13 cellular contexts compared by ENCODE assay signal in the genomic region with DNA sequence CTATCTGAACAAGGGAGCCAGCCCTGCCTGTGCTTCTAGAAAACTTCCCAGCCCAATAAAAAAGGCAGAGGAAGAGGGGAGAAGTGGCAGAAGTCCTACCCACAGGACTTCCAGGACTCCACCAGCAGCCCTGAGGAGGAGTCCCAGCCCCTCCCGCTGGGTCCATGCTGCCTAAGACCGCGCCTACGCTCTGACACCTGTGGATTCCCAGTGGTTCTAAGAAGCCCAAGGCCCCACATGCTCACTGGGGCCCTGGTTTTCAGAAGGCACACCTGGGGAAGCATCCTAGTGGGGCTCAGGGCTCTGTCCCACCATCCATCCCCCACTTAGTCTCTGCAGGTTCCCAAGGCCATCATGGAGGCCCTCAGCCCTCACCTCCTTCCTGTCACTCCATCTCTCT. TPM values are rescaled to one million over a fixed set of nuclear protein-coding genes. Genes with fewer than 3 reads are reported as not detected.
A peak's percentile ranks its signal among the peaks of the same experiment; 100 is the strongest.
DNase-seq lines count a peak whose midpoint lies in the region; ATAC-seq and TF ChIP-seq lines count a peak whose summit lies in the region.
"Had no signal": no experiment of that assay in that cellular context is flagged by ENCODE, and none has a peak within 500 bp of the region (broad histone marks: within the 10 kb centered on the region; RNA-seq: fewer than 3 reads in every experiment).

No MANE protein-coding gene starts in this region.

- H3K4me3 Mint-ChIP-seq in naive thymus-derived CD4-positive, alpha-beta T cell: peak overlapping the region in 9 of 10 donors; percentile 44 to 83 (median 70)
- no peak overlapping the region for H3K4me3 Mint-ChIP-seq in activated CD8-positive, alpha-beta memory T cell treated with anti-CD3 and anti-CD28 coated beads, Interleukin-2, amount 10 ng/mL, durations not matched to agents 7 days and 5 days
- H3K4me3 Mint-ChIP-seq: activated naive CD4-positive, alpha-beta T cell treated with anti-CD3 and anti-CD28 coated beads for 36 hours had no signal

- ATAC-seq in Right ventricle myocardium inferior: no peak
- ATAC-seq in naive thymus-derived CD4-positive, alpha-beta T cell: no peak
- no peak for ATAC-seq in HG03097 (IDR thresholded peaks at IDR 0.05; ENCODE audit: low FRiP score, unreplicated experiment)
- no peak for ATAC-seq in activated CD8-positive, alpha-beta memory T cell treated with anti-CD3 and anti-CD28 coated beads, Interleukin-2, amount 10 ng/mL, durations not matched to agents 7 days and 5 days

- no peak for DNase-seq in left ventricle myocardium inferior
- DNase-seq in Right ventricle myocardium inferior (ENCODE audit: missing footprints): no peak
- DNase-seq in breast epithelium (ENCODE audit: low spot score in 2 of 2): no peak
- DNase-seq in naive thymus-derived CD4-positive, alpha-beta T cell: no peak
- no peak for DNase-seq in vagina (ENCODE audit: extremely low spot score in 2 of 2)
- no peak for DNase-seq in GM19238 (ENCODE audit: insufficient read length, low spot score)
- DNase-seq in activated CD8-positive, alpha-beta memory T cell treated with anti-CD3 and anti-CD28 coated beads, Interleukin-2, amount 10 ng/mL, durations not matched to agents 7 days and 5 days: no peak
- DNase-seq: DMS153, NCI-H69, testis had no signal

- no peaks in the 10 kb centered on the region for H3K36me3 ChIP-seq in left ventricle myocardium inferior
- no peaks in the 10 kb centered on the region for H3K36me3 ChIP-seq in breast epithelium
- peaks cover 0 to 19% (median 0%) of the 10 kb centered on the region in 3 experiments for H3K36me3 ChIP-seq in naive thymus-derived CD4-positive, alpha-beta T cell (ENCODE audit: control insufficient read depth in 2 of 3, insufficient read depth in 3 of 3, low read length in 3 of 3)
- H3K36me3 ChIP-seq in vagina: no peaks in the 10 kb centered on the region

- H3K9me3 ChIP-seq in left ventricle myocardium inferior (replicated peaks) (no peaks in the 10 kb centered on the region), breast epithelium (no peaks in the 10 kb centered on the region), vagina (no peaks in the 10 kb centered on the region)
- H3K9me3 ChIP-seq in naive thymus-derived CD4-positive, alpha-beta T cell (ENCODE audit: control insufficient read depth in 2 of 3, low read length in 3 of 3): no peaks in the 10 kb centered on the region
- H3K9me3 ChIP-seq: mucosa of descending colon, testis had no signal

- CTCF ChIA-PET in naive thymus-derived CD4-positive, alpha-beta T cell (lab: Charles Lee): interaction anchor here (1.2 to 1.4 kb wide), 2 partner anchors 10 to 32 kb away, joined by 3 to 4 read pairs; no protein-coding TSS in a partner anchor
- CTCF ChIA-PET in activated CD8-positive, alpha-beta memory T cell treated with anti-CD3 and anti-CD28 coated beads, Interleukin-2, amount 10 ng/mL, durations not matched to agents 7 days and 5 days (lab: Charles Lee): interaction anchor here (1.1 kb wide), 2 partner anchors 34 to 35 kb away, joined by 3 read pairs; no protein-coding TSS in a partner anchor

- TF ChIP-seq CTCF in left ventricle myocardium inferior (IDR thresholded peaks at IDR 0.05; ENCODE audit: borderline replicate concordance) (no peak), breast epithelium (IDR thresholded peaks at IDR 0.05) (no peak), vagina (IDR thresholded peaks at IDR 0.05) (no peak)

- H3K27ac ChIP-seq in left ventricle myocardium inferior (replicated peaks) (peak overlapping the region; percentile 88), breast epithelium (peak overlapping the region; percentile 83 to 94), vagina (peak overlapping the region; percentile 43)
- peak overlapping the region; percentile 59 for H3K27ac ChIP-seq in naive thymus-derived CD4-positive, alpha-beta T cell (ENCODE audit: low read depth, low read length)

- H3K4me1 ChIP-seq in left ventricle myocardium inferior (peaks cover 100% of the 10 kb centered on the region), breast epithelium (peaks cover 35 to 65% of the 10 kb centered on the region in 2 donors), vagina (peaks cover 97% of the 10 kb centered on the region)
- peaks cover 0 to 73% of the 10 kb centered on the region in 2 donors for H3K4me1 ChIP-seq in naive thymus-derived CD4-positive, alpha-beta T cell (ENCODE audit: control insufficient read depth in 2 of 2, insufficient read depth in 2 of 2, low read length in 2 of 2)

- TF ChIP-seq POLR2A in breast epithelium (IDR thresholded peaks at IDR 0.05): no peak
- TF ChIP-seq POLR2A in vagina (IDR thresholded peaks at IDR 0.05): no peak

- H3K27ac Mint-ChIP-seq in naive thymus-derived CD4-positive, alpha-beta T cell: peak overlapping the region in 8 of 9 donors; percentile 88 to 99 (median 93)
- no peak overlapping the region for H3K27ac Mint-ChIP-seq in activated CD8-positive, alpha-beta memory T cell treated with anti-CD3 and anti-CD28 coated beads, Interleukin-2, amount 10 ng/mL, durations not matched to agents 7 days and 5 days

- H3K4me1 Mint-ChIP-seq in naive thymus-derived CD4-positive, alpha-beta T cell: peaks cover 25 to 97% (median 92%) of the 10 kb centered on the region in 7 donors
- H3K4me1 Mint-ChIP-seq in activated CD8-positive, alpha-beta memory T cell treated with anti-CD3 and anti-CD28 coated beads, Interleukin-2, amount 10 ng/mL, durations not matched to agents 7 days and 5 days: peaks cover 2% of the 10 kb centered on the region

- H3K9me3 Mint-ChIP-seq in naive thymus-derived CD4-positive, alpha-beta T cell: peaks cover 0 to 1% (median 0%) of the 10 kb centered on the region in 11 donors
- no peaks in the 10 kb centered on the region for H3K9me3 Mint-ChIP-seq in activated CD8-positive, alpha-beta memory T cell treated with anti-CD3 and anti-CD28 coated beads, Interleukin-2, amount 10 ng/mL, durations not matched to agents 7 days and 5 days (ENCODE audit: low read depth)
- H3K9me3 Mint-ChIP-seq: activated naive CD4-positive, alpha-beta T cell treated with anti-CD3 and anti-CD28 coated beads for 36 hours had no signal

- H3K4me3 ChIP-seq in left ventricle myocardium inferior: no peak overlapping the region
- H3K4me3 ChIP-seq in breast epithelium: peak overlapping the region in 1 of 3 donors; percentile 39
- H3K4me3 ChIP-seq in naive thymus-derived CD4-positive, alpha-beta T cell (ENCODE audit: low read length): no peak overlapping the region
- H3K4me3 ChIP-seq in vagina: no peak overlapping the region
- H3K4me3 ChIP-seq: mucosa of descending colon, testis had no signal

- POLR2A ChIA-PET in naive thymus-derived CD4-positive, alpha-beta T cell (lab: Charles Lee): interaction anchor here (1.0 to 3.0 kb wide), 2 partner anchors 14 to 18 kb away, joined by 3 to 21 read pairs; no protein-coding TSS in a partner anchor

- intact Hi-C loops in left ventricle myocardium inferior (cut with micrococcal nuclease): no loop called here
- intact Hi-C loops in Right ventricle myocardium inferior (cut with DNase I): no loop called here
- intact Hi-C loops in breast epithelium (cut with DNase I; ENCODE audit: low total_unique reads): no loop called here
- intact Hi-C loops in naive thymus-derived CD4-positive, alpha-beta T cell (cut with micrococcal nuclease): loop anchor here in 1 of 2 donors (2.0 kb wide), 1 partner anchor 18 kb away; no protein-coding TSS in a partner anchor
- intact Hi-C loops in vagina (cut with DNase I): no loop called here

- H3K27me3 ChIP-seq in left ventricle myocardium inferior (ENCODE audit: low read depth) (no peaks in the 10 kb centered on the region), breast epithelium (no peaks in the 10 kb centered on the region), vagina (no peaks in the 10 kb centered on the region)
- H3K27me3 ChIP-seq in naive thymus-derived CD4-positive, alpha-beta T cell (ENCODE audit: control insufficient read depth in 2 of 2, insufficient read depth in 2 of 2, low read length in 2 of 2): no peaks in the 10 kb centered on the region
- H3K27me3 ChIP-seq: testis had no signal

- H3K27me3 Mint-ChIP-seq in naive thymus-derived CD4-positive, alpha-beta T cell: no peaks in the 10 kb centered on the region
- H3K27me3 Mint-ChIP-seq in activated CD8-positive, alpha-beta memory T cell treated with anti-CD3 and anti-CD28 coated beads, Interleukin-2, amount 10 ng/mL, durations not matched to agents 7 days and 5 days: no peaks in the 10 kb centered on the region

- H3K36me3 Mint-ChIP-seq in naive thymus-derived CD4-positive, alpha-beta T cell: peaks cover 0 to 23% (median 0%) of the 10 kb centered on the region in 5 donors
- H3K36me3 Mint-ChIP-seq in activated CD8-positive, alpha-beta memory T cell treated with anti-CD3 and anti-CD28 coated beads, Interleukin-2, amount 10 ng/mL, durations not matched to agents 7 days and 5 days: no peaks in the 10 kb centered on the region

RNA-seq across cellular contexts. Expression of a gene that starts 32.7 kb away (rescaled TPM):
- 75.4 TPM for total RNA-seq in left ventricle myocardium inferior
- 136 TPM for total RNA-seq in Right ventricle myocardium inferior
- 100 to 1,000 TPM in 2 of 3 donors, 10 to 100 TPM in 1; 75.0 to 295 (median 290) TPM for total RNA-seq in breast epithelium
- total RNA-seq in naive thymus-derived CD4-positive, alpha-beta T cell: 100 to 1,000 TPM in 4 of 5 experiments, 10 to 100 TPM in 1; 41.3 to 249 (median 227) TPM
- 100 to 1,000 TPM; 188 to 390 TPM for polyA plus RNA-seq in naive thymus-derived CD4-positive, alpha-beta T cell
- 209 TPM for total RNA-seq in vagina
- total RNA-seq in activated CD8-positive, alpha-beta memory T cell treated with anti-CD3 and anti-CD28 coated beads, Interleukin-2, amount 10 ng/mL, durations not matched to agents 7 days and 5 days: 10 to 100 TPM; 26.8 to 56.0 TPM
